ENCODE assay signal across 11 cellular contexts in the genomic region with DNA sequence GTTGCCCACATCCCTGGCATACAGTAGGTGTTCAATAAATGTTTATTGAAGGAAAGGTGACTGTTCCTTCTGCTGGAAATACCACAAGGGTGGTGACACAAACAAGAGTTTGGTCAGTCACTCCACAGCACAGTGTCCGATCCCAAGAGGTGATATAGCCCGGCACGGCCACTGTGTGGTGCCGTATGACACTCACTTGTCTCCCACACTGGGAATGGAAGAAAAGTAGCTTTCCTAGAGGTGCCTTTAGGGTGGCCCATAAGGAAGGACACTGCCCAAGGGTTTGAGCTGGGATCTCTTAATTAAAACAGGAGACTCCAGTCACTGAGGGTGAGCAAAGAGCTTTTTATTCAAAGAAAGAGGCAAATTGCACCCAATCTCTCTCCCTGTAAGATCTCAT. TPM values are rescaled to one million over a fixed set of nuclear protein-coding genes. Genes with fewer than 3 reads are reported as not detected.
DNase-seq lines count a peak whose midpoint lies in the region; ATAC-seq, FAIRE-seq and TF ChIP-seq lines count a peak whose summit lies in the region.
"Had no signal": no experiment of that assay in that cellular context is flagged by ENCODE, and none has a peak within 500 bp of the region (broad histone marks: within the 10 kb centered on the region; RNA-seq: fewer than 3 reads in every experiment).

No MANE protein-coding gene starts in this region.

- H2AFZ ChIP-seq in K562 (ENCODE audit: low read depth, low read length), result no peak overlapping the region

- H3K9me3 ChIP-seq in K562 (replicated peaks; ENCODE audit: control insufficient read depth, insufficient read depth, low read depth, low read length) (no peaks in the 10 kb centered on the region), esophagus muscularis mucosa (no peaks in the 10 kb centered on the region)

- peak; percentile 12 to 74; a peak in 2 of 4 replicates for TF ChIP-seq RAD21 in K562 (CRISPR knock-in tag; conservative IDR thresholded peaks at IDR 0.05 in 1 of 2, IDR thresholded peaks at IDR 0.05 in 1 of 2)

- H3K9me3 Mint-ChIP-seq in activated CD4-positive, alpha-beta T cell treated with anti-CD3 and anti-CD28 coated beads for 36 hours (ENCODE audit: low read depth), result no peaks in the 10 kb centered on the region

- no TSS peak for BruUV-seq in K562 (replicated peaks; lab: Mats Ljungman, UMichigan)

- DNase-seq in AG20443 (ENCODE audit: low spot score), result peak; percentile 52
- DNase-seq in HT-29 (ENCODE audit: low spot score), result peak; percentile 39
- DNase-seq in K562 (ENCODE audit: extremely low read depth in 1 of 4, low spot score in 3 of 4), result peak; percentile 47 to 71 (median 60)
- no peak for DNase-seq in left lobe of liver (ENCODE audit: low spot score)
- DNase-seq in activated CD4-positive, alpha-beta T cell treated with anti-CD3 and anti-CD28 coated beads for 36 hours, result no peak
- DNase-seq in esophagus muscularis mucosa (ENCODE audit: extremely low spot score), result no peak
- DNase-seq in activated gamma-delta T cell treated with Interleukin-2 at 50 U/mL for 16 hours, result no peak
- DNase-seq: activated naive CD8-positive, alpha-beta T cell treated with anti-CD3 and anti-CD28 coated beads, Interleukin-2, amount 10 ng/mL, durations not matched to agents 7 days and 5 days; DMS153 had no signal

- peak; percentile 67 to 75 (median 74) for TF ChIP-seq CTCF in K562 (IDR thresholded peaks at IDR 0.05 in 2 of 3, conservative IDR thresholded peaks at IDR 0.05 in 1 of 3; ENCODE audit: insufficient read depth in 2 of 3, low read depth in 1 of 3, low read length in 3 of 3)
- peak in 1 of 3 experiments; percentile 13 for TF ChIP-seq CTCF in esophagus muscularis mucosa (IDR thresholded peaks at IDR 0.05)

- intact Hi-C loops in K562 (cut with micrococcal nuclease) (loop anchor here (1.0 to 5.0 kb wide), 4 partner anchors 73 to 592 kb away; no protein-coding TSS in a partner anchor), esophagus muscularis mucosa (cut with DNase I) (no loop called here)
- intact Hi-C loops in activated CD4-positive, alpha-beta T cell treated with anti-CD3 and anti-CD28 coated beads for 36 hours (cut with DNase I, micrococcal nuclease), result loop anchor here (1.0 kb wide), 2 partner anchors 382 to 592 kb away; no protein-coding TSS in a partner anchor

- no peaks in the 10 kb centered on the region for H3K4me1 Mint-ChIP-seq in activated CD4-positive, alpha-beta T cell treated with anti-CD3 and anti-CD28 coated beads for 36 hours
- H3K4me1 Mint-ChIP-seq: activated naive CD8-positive, alpha-beta T cell treated with anti-CD3 and anti-CD28 coated beads, Interleukin-2, amount 10 ng/mL, durations not matched to agents 7 days and 5 days had no signal

- TF ChIP-seq POLR2A in K562 (conservative IDR thresholded peaks at IDR 0.05) (no peak), esophagus muscularis mucosa (IDR thresholded peaks at IDR 0.05; ENCODE audit: low read depth) (no peak)

- H3K36me3 ChIP-seq in K562 (ENCODE audit: control insufficient read depth, insufficient read depth, low read length), result no peaks in the 10 kb centered on the region
- H3K36me3 ChIP-seq in esophagus muscularis mucosa, result peaks cover 0 to 24% (median 16%) of the 10 kb centered on the region in 4 donors

- TF ChIP-seq EP300 in K562 (IDR thresholded peaks at IDR 0.05; ENCODE audit: low read length), result no peak
- TF ChIP-seq EP300 in esophagus muscularis mucosa (IDR thresholded peaks at IDR 0.05), result no peak

- in situ Hi-C loops in K562 (cut with MboI), result no loop called here

- no peaks in the 10 kb centered on the region for H3K79me2 ChIP-seq in K562 (ENCODE audit: control insufficient read depth, insufficient read depth, low read length)

- no peak overlapping the region for H3K9ac ChIP-seq in K562 (ENCODE audit: insufficient read depth in 1 of 2, low read depth in 2 of 2, low read length in 2 of 2)

- no peak overlapping the region for H3K4me3 ChIP-seq in K562
- H3K4me3 ChIP-seq in esophagus muscularis mucosa, result no peak overlapping the region

- no peak overlapping the region for H3K27ac Mint-ChIP-seq in activated CD4-positive, alpha-beta T cell treated with anti-CD3 and anti-CD28 coated beads for 36 hours
- H3K27ac Mint-ChIP-seq: activated naive CD8-positive, alpha-beta T cell treated with anti-CD3 and anti-CD28 coated beads, Interleukin-2, amount 10 ng/mL, durations not matched to agents 7 days and 5 days had no signal

- CTCF ChIA-PET in K562 (lab: Yijun Ruan, JAX; ENCODE audit: low intra/inter-chr PET ratio), result interaction anchor here (0.8 to 2.2 kb wide), 2 partner anchors 382 to 592 kb away, joined by 4 to 7 read pairs; no protein-coding TSS in a partner anchor
- CTCF ChIA-PET in activated CD4-positive, alpha-beta T cell treated with anti-CD3 and anti-CD28 coated beads for 36 hours (lab: Charles Lee), result interaction anchor here (0.6 to 3.2 kb wide), 16 partner anchors 9 to 860 kb away, joined by 3 to 14 read pairs (median 3); no protein-coding TSS in a partner anchor

- H3K9me1 ChIP-seq in K562 (ENCODE audit: control insufficient read depth, insufficient read depth, low read length), result no peaks in the 10 kb centered on the region

- ATAC-seq in K562, result peak; percentile 95
- ATAC-seq in left lobe of liver, result peak; percentile 70
- ATAC-seq in activated CD4-positive, alpha-beta T cell treated with anti-CD3 and anti-CD28 coated beads for 36 hours, result no peak
- ATAC-seq in HG02852 (IDR thresholded peaks at IDR 0.05; ENCODE audit: unreplicated experiment), result no peak

- POLR2A ChIA-PET in K562 (lab: Yijun Ruan, JAX), result interaction anchor here (1.1 kb wide), 1 partner anchor 10 kb away, joined by 5 read pairs; no protein-coding TSS in a partner anchor
- POLR2A ChIA-PET in activated CD4-positive, alpha-beta T cell treated with anti-CD3 and anti-CD28 coated beads for 36 hours (lab: Charles Lee), result no interaction called here

- no peak overlapping the region for H3K27ac ChIP-seq in K562 (ENCODE audit: extremely low read depth, low read depth, low read length)
- H3K27ac ChIP-seq in esophagus muscularis mucosa (replicated peaks in 1 of 4), result no peak overlapping the region

- FAIRE-seq in K562 (lab: Jason Lieb, UNC), result peak; percentile 90

- peaks cover 5% of the 10 kb centered on the region for H3K27me3 Mint-ChIP-seq in activated CD4-positive, alpha-beta T cell treated with anti-CD3 and anti-CD28 coated beads for 36 hours

- H3K36me3 Mint-ChIP-seq in activated CD4-positive, alpha-beta T cell treated with anti-CD3 and anti-CD28 coated beads for 36 hours (ENCODE audit: low read depth), result peaks cover 4% of the 10 kb centered on the region
- H3K36me3 Mint-ChIP-seq: activated naive CD8-positive, alpha-beta T cell treated with anti-CD3 and anti-CD28 coated beads, Interleukin-2, amount 10 ng/mL, durations not matched to agents 7 days and 5 days had no signal

- 9% methylated on average over 4 of the region's 4 CpGs for WGBS in K562 (ENCODE audit: insufficient coverage, low coverage, missing lambda C conversion rate)
- WGBS in esophagus muscularis mucosa, result 58% methylated on average over 4 of the region's 4 CpGs

- peaks cover 0 to 3% of the 10 kb centered on the region in 2 experiments; a peak in 1 of 5 replicates for H3K27me3 ChIP-seq in K562 (ENCODE audit: control insufficient read depth in 2 of 2, insufficient read depth in 2 of 2, low read length in 2 of 2)
- peaks cover 0 to 7% (median 0%) of the 10 kb centered on the region in 4 donors for H3K27me3 ChIP-seq in esophagus muscularis mucosa

- H3K4me2 ChIP-seq in K562 (ENCODE audit: insufficient read depth, low read length), result no peak overlapping the region

- no peaks in the 10 kb centered on the region for H3K4me1 ChIP-seq in K562 (replicated peaks in 1 of 2; ENCODE audit: control insufficient read depth in 2 of 2, insufficient read depth in 2 of 2, low read length in 2 of 2)
- peaks cover 0 to 4% (median 1%) of the 10 kb centered on the region in 4 donors for H3K4me1 ChIP-seq in esophagus muscularis mucosa

- no peak overlapping the region for H3K4me3 Mint-ChIP-seq in activated CD4-positive, alpha-beta T cell treated with anti-CD3 and anti-CD28 coated beads for 36 hours
- H3K4me3 Mint-ChIP-seq: activated naive CD8-positive, alpha-beta T cell treated with anti-CD3 and anti-CD28 coated beads, Interleukin-2, amount 10 ng/mL, durations not matched to agents 7 days and 5 days had no signal

- H4K20me1 ChIP-seq in K562 (replicated peaks; ENCODE audit: control insufficient read depth, insufficient read depth, low read length), result no peaks in the 10 kb centered on the region

RNA-seq across cellular contexts. Expression of gene TGM4, which starts 40.5 kb away (rescaled TPM):
- not detected in 2 replicates for total RNA-seq in HT-29 (2014; rRNA removed; shearing (Covaris generic))
- total RNA-seq in K562 (2011; cell fraction: chromatin; rRNA removed; ENCODE audit: low replicate concordance), result not detected in 2 replicates
- not detected in 2 replicates for total RNA-seq in K562 (2011; cell fraction: nucleolus; rRNA removed)
- not detected in 2 replicates for total RNA-seq in K562 (2011; cell fraction: nucleoplasm; rRNA removed)
- total RNA-seq in K562 (2014; rRNA removed) (not detected in 2 replicates), K562 (2014; rRNA removed; fragmentation: Illumina TruSeq; extraction: Trizol) (not detected in 2 replicates), K562 (2015; rRNA removed; fragmentation: Illumina TruSeq; extraction: Trizol) (not detected in 2 replicates), K562 (2021) (not detected in 2 replicates), left lobe of liver (not detected), esophagus muscularis mucosa (not detected)
- polyA plus RNA-seq in K562 (2011; rRNA removed) (not detected in 2 replicates), K562 (2014; fragmentation: Illumina TruSeq; extraction: Trizol) (not detected in 2 replicates), K562 (2014; fragmentation: Nextera tagmentation; extraction: Ambion mirVana) (not detected), K562 (2014; rRNA removed) (not detected in 2 replicates)
- polyA plus RNA-seq in K562 (2011; cell fraction: cytosol; rRNA removed), result not detected in 2 replicates
- polyA plus RNA-seq in K562 (2011; cell fraction: nucleus; rRNA removed), result not detected in 2 replicates
- 0.03 TPM in 1 of 2 replicates, not detected in the other for polyA plus RNA-seq in K562 (2012)
- polyA minus RNA-seq in K562 (2011; rRNA and poly(A)+ RNA removed), result not detected in 2 replicates
- polyA minus RNA-seq in K562 (2011; cell fraction: cytosol; rRNA and poly(A)+ RNA removed), result not detected in 2 replicates
- polyA minus RNA-seq in K562 (2011; cell fraction: nucleus; rRNA and poly(A)+ RNA removed), result not detected in 2 replicates
- not detected for total RNA-seq in activated CD4-positive, alpha-beta T cell treated with anti-CD3 and anti-CD28 coated beads for 36 hours
- total RNA-seq: activated naive CD8-positive, alpha-beta T cell treated with anti-CD3 and anti-CD28 coated beads, Interleukin-2, amount 10 ng/mL, durations not matched to agents 7 days and 5 days; urinary bladder had no signal
- polyA plus RNA-seq: urinary bladder had no signal

RNA-seq across cellular contexts. Expression of gene TMEM42, which starts 53.2 kb away (rescaled TPM):
- total RNA-seq in HT-29 (2014; rRNA removed; shearing (Covaris generic)), result 8.8 and 9.3 TPM in 2 replicates
- total RNA-seq in K562 (2011; cell fraction: chromatin; rRNA removed; ENCODE audit: low replicate concordance), result 9.2 and 12.6 TPM in 2 replicates
- total RNA-seq in K562 (2011; cell fraction: nucleolus; rRNA removed), result 5.0 and 5.7 TPM in 2 replicates
- total RNA-seq in K562 (2011; cell fraction: nucleoplasm; rRNA removed), result 8.9 and 9.6 TPM in 2 replicates
- total RNA-seq in K562 (2014; rRNA removed) (0.65 and 0.86 TPM in 2 replicates), K562 (2014; rRNA removed; fragmentation: Illumina TruSeq; extraction: Trizol) (0.93 and 1.1 TPM in 2 replicates), K562 (2015; rRNA removed; fragmentation: Illumina TruSeq; extraction: Trizol) (0.87 and 1.1 TPM in 2 replicates), K562 (2021) (1.6 TPM in 2 replicates), left lobe of liver (9.7 TPM), esophagus muscularis mucosa (10 to 100 TPM in 3 of 4 donors, 1 to 10 TPM in 1; 6.5 to 15.2 (median 10.8) TPM)
- polyA plus RNA-seq in K562 (2011; rRNA removed) (1.6 and 2.2 TPM in 2 replicates), K562 (2014; fragmentation: Illumina TruSeq; extraction: Trizol) (0.86 and 0.89 TPM in 2 replicates), K562 (2014; fragmentation: Nextera tagmentation; extraction: Ambion mirVana) (under 1 TPM; 0.53 to 0.98 TPM), K562 (2014; rRNA removed) (0.90 and 0.96 TPM in 2 replicates)
- 0.97 and 1.1 TPM in 2 replicates for polyA plus RNA-seq in K562 (2011; cell fraction: cytosol; rRNA removed)
- polyA plus RNA-seq in K562 (2011; cell fraction: nucleus; rRNA removed), result 6.8 and 8.7 TPM in 2 replicates
- polyA plus RNA-seq in K562 (2012), result 0.60 and 0.83 TPM in 2 replicates
- polyA minus RNA-seq in K562 (2011; rRNA and poly(A)+ RNA removed), result 1.1 and 2.0 TPM in 2 replicates
- 2.3 and 4.6 TPM in 2 replicates for polyA minus RNA-seq in K562 (2011; cell fraction: cytosol; rRNA and poly(A)+ RNA removed)
- polyA minus RNA-seq in K562 (2011; cell fraction: nucleus; rRNA and poly(A)+ RNA removed), result 3.4 and 4.7 TPM in 2 replicates
- total RNA-seq in activated CD4-positive, alpha-beta T cell treated with anti-CD3 and anti-CD28 coated beads for 36 hours, result 10 to 100 TPM in 1 of 2 experiments, 1 to 10 TPM in 1; 7.6 to 10.9 TPM

Comparison
In these comparisons a context has a peak if more than half of its experiments do, and no peak if none do; other contexts are left out.
1. DNase-seq: peak in AG20443 (single experiment), HT-29 (single experiment) and K562 (4 of 4); none in left lobe of liver (single experiment), activated CD4-positive, alpha-beta T cell treated with anti-CD3 and anti-CD28 coated beads for 36 hours (single experiment), esophagus muscularis mucosa (single experiment) and activated gamma-delta T cell treated with Interleukin-2 at 50 U/mL for 16 hours (single experiment).
2. ATAC-seq: peak in K562 (single experiment) and left lobe of liver (single experiment); none in activated CD4-positive, alpha-beta T cell treated with anti-CD3 and anti-CD28 coated beads for 36 hours (single experiment) and HG02852 (single experiment).